In the genomic region with DNA sequence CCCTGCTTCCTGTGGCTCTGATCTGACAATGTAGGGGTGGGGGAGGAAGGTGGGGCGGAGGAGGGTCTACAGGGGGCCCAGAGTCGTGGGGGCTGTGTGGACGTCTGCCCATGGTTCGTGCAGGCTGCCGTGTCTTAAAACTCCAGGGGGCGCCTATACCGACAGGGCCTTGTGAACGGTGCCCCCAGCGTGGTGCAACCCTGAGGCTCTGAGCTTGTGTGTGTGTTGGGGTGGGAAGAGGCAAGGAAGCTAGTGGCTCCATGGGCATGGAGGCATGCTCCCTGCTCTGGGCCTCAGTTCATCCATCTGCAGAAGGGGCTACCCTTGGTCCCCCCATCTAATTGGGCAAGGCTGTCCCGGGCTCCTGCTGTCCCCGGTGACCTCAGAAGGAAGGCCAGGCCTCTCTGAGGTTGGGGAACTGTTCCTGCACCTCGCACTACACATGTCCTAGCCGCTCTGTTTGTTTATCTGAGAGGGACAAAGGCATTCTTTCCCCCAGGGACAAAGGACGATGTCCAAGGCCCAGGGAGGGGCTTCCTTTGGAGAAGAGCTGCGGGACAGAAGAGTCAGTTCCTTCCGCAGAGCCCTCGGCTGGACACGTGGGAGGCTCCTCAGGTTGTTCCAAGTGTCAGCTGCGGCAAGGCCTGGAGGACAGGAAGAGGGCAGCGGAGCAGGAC, we compare ENCODE assay signal across 1 cellular context.
TF ChIP-seq lines count a peak whose summit lies in the region.

No MANE protein-coding gene starts in this region.

TF ChIP-seq in HepG2, 621 proteins besides CTCF, POLR2A, EP300 and RAD21 (continued from another document and continues in another):
- TF ChIP-seq BORCS8-MEF2B (CRISPR knock-in tag; IDR thresholded peaks at IDR 0.05) (0 out of 2 replicates have a peak, but pooled peaks have one; percentile 30), SOX13 (IDR thresholded peaks at IDR 0.05) (peak; percentile 60; the same call in 1 of the 2 replicates), SOX13 (CRISPR knock-in tag; conservative IDR thresholded peaks at IDR 0.05 in 1 of 2, IDR thresholded peaks at IDR 0.05 in 1 of 2) (peak in 1 of 2 experiments; percentile 84; a peak in 2 of 4 replicates), CEBPG (CRISPR knock-in tag; IDR thresholded peaks at IDR 0.05) (peak; percentile 52), ZNF563 (CRISPR knock-in tag; IDR thresholded peaks at IDR 0.05) (0 out of 2 replicates have a peak, but pooled peaks have one; percentile 37), FOXK1 (CRISPR knock-in tag; IDR thresholded peaks at IDR 0.05; ENCODE audit: borderline replicate concordance, low read depth) (peak; percentile 11; the same call in 1 of the 2 replicates), CREM (IDR thresholded peaks at IDR 0.05) (no peak), CREM (CRISPR knock-in tag; IDR thresholded peaks at IDR 0.05) (no peak), ZNF251 (CRISPR knock-in tag; IDR thresholded peaks at IDR 0.05) (no peak), HOXD1 (CRISPR knock-in tag; IDR thresholded peaks at IDR 0.05) (no peak), ZNF101 (CRISPR knock-in tag; IDR thresholded peaks at IDR 0.05; ENCODE audit: borderline replicate concordance, low read depth) (no peak), ZBTB7B (CRISPR knock-in tag; IDR thresholded peaks at IDR 0.05) (peak; percentile 54; the same call in 1 of the 2 replicates), ZNF589 (CRISPR knock-in tag; conservative IDR thresholded peaks at IDR 0.05) (no peak), ZNF335 (CRISPR knock-in tag; IDR thresholded peaks at IDR 0.05) (no peak), KAT8 (CRISPR knock-in tag; IDR thresholded peaks at IDR 0.05) (peak; percentile 41; the same call in 1 of the 2 replicates), ZBTB42 (CRISPR knock-in tag; IDR thresholded peaks at IDR 0.05) (0 out of 2 replicates have a peak, but pooled peaks have one; percentile 23), KLF16 (CRISPR knock-in tag; IDR thresholded peaks at IDR 0.05) (no peak), ZNF83 (CRISPR knock-in tag; IDR thresholded peaks at IDR 0.05; ENCODE audit: borderline replicate concordance) (peak; percentile 20; the same call in 1 of the 2 replicates), GABPB1 (CRISPR knock-in tag; IDR thresholded peaks at IDR 0.05) (peak; percentile 25; the same call in 1 of the 2 replicates), KAT7 (CRISPR knock-in tag; IDR thresholded peaks at IDR 0.05; ENCODE audit: borderline replicate concordance) (0 out of 2 replicates have a peak, but pooled peaks have one; percentile 51), RXRB (CRISPR knock-in tag; IDR thresholded peaks at IDR 0.05; ENCODE audit: borderline replicate concordance) (peak; percentile 36; the same call in 1 of the 2 replicates), AGO1 (IDR thresholded peaks at IDR 0.05; ENCODE audit: low read depth, low read length, poor library complexity, severe bottlenecking) (no peak), GATA4 (IDR thresholded peaks at IDR 0.05; ENCODE audit: borderline replicate concordance, low read depth) (no peak), ZNF629 (CRISPR knock-in tag; conservative IDR thresholded peaks at IDR 0.05) (peak; percentile 66)
- TF ChIP-seq, protein P1, sequence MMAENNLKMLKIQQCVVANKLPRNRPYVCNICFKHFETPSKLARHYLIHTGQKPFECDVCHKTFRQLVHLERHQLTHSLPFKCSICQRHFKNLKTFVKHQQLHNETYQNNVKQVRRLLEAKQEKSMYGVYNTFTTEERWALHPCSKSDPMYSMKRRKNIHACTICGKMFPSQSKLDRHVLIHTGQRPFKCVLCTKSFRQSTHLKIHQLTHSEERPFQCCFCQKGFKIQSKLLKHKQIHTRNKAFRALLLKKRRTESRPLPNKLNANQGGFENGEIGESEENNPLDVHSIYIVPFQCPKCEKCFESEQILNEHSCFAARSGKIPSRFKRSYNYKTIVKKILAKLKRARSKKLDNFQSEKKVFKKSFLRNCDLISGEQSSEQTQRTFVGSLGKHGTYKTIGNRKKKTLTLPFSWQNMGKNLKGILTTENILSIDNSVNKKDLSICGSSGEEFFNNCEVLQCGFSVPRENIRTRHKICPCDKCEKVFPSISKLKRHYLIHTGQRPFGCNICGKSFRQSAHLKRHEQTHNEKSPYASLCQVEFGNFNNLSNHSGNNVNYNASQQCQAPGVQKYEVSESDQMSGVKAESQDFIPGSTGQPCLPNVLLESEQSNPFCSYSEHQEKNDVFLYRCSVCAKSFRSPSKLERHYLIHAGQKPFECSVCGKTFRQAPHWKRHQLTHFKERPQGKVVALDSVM (CRISPR knock-in tag; IDR thresholded peaks at IDR 0.05) = peak; percentile 26; the same call in 1 of the 2 replicates
- TF ChIP-seq, protein P2, sequence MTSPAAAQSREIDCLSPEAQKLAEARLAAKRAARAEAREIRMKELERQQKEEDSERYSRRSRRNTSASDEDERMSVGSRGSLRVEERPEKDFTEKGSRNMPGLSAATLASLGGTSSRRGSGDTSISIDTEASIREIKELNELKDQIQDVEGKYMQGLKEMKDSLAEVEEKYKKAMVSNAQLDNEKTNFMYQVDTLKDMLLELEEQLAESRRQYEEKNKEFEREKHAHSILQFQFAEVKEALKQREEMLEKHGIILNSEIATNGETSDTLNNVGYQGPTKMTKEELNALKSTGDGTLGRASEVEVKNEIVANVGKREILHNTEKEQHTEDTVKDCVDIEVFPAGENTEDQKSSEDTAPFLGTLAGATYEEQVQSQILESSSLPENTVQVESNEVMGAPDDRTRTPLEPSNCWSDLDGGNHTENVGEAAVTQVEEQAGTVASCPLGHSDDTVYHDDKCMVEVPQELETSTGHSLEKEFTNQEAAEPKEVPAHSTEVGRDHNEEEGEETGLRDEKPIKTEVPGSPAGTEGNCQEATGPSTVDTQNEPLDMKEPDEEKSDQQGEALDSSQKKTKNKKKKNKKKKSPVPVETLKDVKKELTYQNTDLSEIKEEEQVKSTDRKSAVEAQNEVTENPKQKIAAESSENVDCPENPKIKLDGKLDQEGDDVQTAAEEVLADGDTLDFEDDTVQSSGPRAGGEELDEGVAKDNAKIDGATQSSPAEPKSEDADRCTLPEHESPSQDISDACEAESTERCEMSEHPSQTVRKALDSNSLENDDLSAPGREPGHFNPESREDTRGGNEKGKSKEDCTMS (CRISPR knock-in tag; conservative IDR thresholded peaks at IDR 0.05) = no peak
- TF ChIP-seq, protein P3, sequence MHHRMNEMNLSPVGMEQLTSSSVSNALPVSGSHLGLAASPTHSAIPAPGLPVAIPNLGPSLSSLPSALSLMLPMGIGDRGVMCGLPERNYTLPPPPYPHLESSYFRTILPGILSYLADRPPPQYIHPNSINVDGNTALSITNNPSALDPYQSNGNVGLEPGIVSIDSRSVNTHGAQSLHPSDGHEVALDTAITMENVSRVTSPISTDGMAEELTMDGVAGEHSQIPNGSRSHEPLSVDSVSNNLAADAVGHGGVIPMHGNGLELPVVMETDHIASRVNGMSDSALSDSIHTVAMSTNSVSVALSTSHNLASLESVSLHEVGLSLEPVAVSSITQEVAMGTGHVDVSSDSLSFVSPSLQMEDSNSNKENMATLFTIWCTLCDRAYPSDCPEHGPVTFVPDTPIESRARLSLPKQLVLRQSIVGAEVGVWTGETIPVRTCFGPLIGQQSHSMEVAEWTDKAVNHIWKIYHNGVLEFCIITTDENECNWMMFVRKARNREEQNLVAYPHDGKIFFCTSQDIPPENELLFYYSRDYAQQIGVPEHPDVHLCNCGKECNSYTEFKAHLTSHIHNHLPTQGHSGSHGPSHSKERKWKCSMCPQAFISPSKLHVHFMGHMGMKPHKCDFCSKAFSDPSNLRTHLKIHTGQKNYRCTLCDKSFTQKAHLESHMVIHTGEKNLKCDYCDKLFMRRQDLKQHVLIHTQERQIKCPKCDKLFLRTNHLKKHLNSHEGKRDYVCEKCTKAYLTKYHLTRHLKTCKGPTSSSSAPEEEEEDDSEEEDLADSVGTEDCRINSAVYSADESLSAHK (CRISPR knock-in tag; IDR thresholded peaks at IDR 0.05; ENCODE audit: borderline replicate concordance) = no peak
- TF ChIP-seq, protein P4, sequence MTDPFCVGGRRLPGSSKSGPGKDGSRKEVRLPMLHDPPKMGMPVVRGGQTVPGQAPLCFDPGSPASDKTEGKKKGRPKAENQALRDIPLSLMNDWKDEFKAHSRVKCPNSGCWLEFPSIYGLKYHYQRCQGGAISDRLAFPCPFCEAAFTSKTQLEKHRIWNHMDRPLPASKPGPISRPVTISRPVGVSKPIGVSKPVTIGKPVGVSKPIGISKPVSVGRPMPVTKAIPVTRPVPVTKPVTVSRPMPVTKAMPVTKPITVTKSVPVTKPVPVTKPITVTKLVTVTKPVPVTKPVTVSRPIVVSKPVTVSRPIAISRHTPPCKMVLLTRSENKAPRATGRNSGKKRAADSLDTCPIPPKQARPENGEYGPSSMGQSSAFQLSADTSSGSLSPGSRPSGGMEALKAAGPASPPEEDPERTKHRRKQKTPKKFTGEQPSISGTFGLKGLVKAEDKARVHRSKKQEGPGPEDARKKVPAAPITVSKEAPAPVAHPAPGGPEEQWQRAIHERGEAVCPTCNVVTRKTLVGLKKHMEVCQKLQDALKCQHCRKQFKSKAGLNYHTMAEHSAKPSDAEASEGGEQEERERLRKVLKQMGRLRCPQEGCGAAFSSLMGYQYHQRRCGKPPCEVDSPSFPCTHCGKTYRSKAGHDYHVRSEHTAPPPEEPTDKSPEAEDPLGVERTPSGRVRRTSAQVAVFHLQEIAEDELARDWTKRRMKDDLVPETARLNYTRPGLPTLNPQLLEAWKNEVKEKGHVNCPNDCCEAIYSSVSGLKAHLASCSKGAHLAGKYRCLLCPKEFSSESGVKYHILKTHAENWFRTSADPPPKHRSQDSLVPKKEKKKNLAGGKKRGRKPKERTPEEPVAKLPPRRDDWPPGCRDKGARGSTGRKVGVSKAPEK (CRISPR knock-in tag; IDR thresholded peaks at IDR 0.05; ENCODE audit: borderline replicate concordance) = peak; percentile 74
- TF ChIP-seq, protein P5, sequence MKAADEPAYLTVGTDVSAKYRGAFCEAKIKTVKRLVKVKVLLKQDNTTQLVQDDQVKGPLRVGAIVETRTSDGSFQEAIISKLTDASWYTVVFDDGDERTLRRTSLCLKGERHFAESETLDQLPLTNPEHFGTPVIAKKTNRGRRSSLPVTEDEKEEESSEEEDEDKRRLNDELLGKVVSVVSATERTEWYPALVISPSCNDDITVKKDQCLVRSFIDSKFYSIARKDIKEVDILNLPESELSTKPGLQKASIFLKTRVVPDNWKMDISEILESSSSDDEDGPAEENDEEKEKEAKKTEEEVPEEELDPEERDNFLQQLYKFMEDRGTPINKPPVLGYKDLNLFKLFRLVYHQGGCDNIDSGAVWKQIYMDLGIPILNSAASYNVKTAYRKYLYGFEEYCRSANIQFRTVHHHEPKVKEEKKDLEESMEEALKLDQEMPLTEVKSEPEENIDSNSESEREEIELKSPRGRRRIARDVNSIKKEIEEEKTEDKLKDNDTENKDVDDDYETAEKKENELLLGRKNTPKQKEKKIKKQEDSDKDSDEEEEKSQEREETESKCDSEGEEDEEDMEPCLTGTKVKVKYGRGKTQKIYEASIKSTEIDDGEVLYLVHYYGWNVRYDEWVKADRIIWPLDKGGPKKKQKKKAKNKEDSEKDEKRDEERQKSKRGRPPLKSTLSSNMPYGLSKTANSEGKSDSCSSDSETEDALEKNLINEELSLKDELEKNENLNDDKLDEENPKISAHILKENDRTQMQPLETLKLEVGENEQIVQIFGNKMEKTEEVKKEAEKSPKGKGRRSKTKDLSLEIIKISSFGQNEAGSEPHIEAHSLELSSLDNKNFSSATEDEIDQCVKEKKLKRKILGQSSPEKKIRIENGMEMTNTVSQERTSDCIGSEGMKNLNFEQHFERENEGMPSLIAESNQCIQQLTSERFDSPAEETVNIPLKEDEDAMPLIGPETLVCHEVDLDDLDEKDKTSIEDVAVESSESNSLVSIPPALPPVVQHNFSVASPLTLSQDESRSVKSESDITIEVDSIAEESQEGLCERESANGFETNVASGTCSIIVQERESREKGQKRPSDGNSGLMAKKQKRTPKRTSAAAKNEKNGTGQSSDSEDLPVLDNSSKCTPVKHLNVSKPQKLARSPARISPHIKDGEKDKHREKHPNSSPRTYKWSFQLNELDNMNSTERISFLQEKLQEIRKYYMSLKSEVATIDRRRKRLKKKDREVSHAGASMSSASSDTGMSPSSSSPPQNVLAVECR (CRISPR knock-in tag; IDR thresholded peaks at IDR 0.05; ENCODE audit: borderline replicate concordance) = 0 out of 2 replicates have a peak, but pooled peaks have one; percentile 23
- TF ChIP-seq, protein P6, sequence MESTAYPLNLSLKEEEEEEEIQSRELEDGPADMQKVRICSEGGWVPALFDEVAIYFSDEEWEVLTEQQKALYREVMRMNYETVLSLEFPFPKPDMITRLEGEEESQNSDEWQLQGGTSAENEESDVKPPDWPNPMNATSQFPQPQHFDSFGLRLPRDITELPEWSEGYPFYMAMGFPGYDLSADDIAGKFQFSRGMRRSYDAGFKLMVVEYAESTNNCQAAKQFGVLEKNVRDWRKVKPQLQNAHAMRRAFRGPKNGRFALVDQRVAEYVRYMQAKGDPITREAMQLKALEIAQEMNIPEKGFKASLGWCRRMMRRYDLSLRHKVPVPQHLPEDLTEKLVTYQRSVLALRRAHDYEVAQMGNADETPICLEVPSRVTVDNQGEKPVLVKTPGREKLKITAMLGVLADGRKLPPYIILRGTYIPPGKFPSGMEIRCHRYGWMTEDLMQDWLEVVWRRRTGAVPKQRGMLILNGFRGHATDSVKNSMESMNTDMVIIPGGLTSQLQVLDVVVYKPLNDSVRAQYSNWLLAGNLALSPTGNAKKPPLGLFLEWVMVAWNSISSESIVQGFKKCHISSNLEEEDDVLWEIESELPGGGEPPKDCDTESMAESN (CRISPR knock-in tag; conservative IDR thresholded peaks at IDR 0.05) = peak; percentile 28; the same call in 1 of the 2 replicates
- TF ChIP-seq, protein P7, sequence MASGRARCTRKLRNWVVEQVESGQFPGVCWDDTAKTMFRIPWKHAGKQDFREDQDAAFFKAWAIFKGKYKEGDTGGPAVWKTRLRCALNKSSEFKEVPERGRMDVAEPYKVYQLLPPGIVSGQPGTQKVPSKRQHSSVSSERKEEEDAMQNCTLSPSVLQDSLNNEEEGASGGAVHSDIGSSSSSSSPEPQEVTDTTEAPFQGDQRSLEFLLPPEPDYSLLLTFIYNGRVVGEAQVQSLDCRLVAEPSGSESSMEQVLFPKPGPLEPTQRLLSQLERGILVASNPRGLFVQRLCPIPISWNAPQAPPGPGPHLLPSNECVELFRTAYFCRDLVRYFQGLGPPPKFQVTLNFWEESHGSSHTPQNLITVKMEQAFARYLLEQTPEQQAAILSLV (CRISPR knock-in tag; IDR thresholded peaks at IDR 0.05; ENCODE audit: borderline replicate concordance) = no peak
- TF ChIP-seq, protein P8, sequence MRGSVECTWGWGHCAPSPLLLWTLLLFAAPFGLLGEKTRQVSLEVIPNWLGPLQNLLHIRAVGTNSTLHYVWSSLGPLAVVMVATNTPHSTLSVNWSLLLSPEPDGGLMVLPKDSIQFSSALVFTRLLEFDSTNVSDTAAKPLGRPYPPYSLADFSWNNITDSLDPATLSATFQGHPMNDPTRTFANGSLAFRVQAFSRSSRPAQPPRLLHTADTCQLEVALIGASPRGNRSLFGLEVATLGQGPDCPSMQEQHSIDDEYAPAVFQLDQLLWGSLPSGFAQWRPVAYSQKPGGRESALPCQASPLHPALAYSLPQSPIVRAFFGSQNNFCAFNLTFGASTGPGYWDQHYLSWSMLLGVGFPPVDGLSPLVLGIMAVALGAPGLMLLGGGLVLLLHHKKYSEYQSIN (CRISPR knock-in tag; IDR thresholded peaks at IDR 0.05; ENCODE audit: borderline replicate concordance) = no peak
